Comparison of ENCODE assay signal across 28 cellular contexts in the genomic region with DNA sequence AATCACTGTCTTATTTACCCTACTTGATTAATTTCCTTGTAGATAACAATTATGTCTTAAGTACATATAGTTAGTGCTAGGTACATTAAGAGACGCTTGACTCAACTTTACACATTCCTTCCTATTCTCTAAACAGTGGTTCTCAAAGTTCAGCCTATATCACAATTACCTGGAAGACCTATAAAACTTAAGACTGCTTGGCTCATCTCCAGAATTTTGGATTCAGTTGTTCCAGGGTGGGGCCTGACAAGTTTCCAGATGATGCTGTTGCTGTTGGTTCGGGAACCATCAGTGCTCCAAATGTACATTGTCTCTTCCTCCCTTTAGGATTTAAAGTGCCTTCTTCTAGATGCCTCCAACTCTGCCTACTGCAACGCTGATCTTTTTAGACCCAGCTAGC. TPM values are rescaled to one million over a fixed set of nuclear protein-coding genes. Genes with fewer than 3 reads are reported as not detected.
DNase-seq lines count a peak whose midpoint lies in the region; ATAC-seq and TF ChIP-seq lines count a peak whose summit lies in the region.
"Had no signal": no experiment of that assay in that cellular context is flagged by ENCODE, and none has a peak within 500 bp of the region (broad histone marks: within the 10 kb centered on the region; RNA-seq: fewer than 3 reads in every experiment).

No MANE protein-coding gene starts in this region.

- no peak overlapping the region for H2BK5ac ChIP-seq in mesendoderm (ENCODE audit: low read length)

- H2AK5ac ChIP-seq in mesendoderm (ENCODE audit: low read length), result no peak overlapping the region

- H3K27ac ChIP-seq in SK-N-SH (ENCODE audit: low read depth in 2 of 2, low read length in 1 of 2) (no peak overlapping the region), SU-DHL-6 (ENCODE audit: low read depth, low read length) (no peak overlapping the region), mesendoderm (ENCODE audit: low read depth, low read length) (no peak overlapping the region)
- H3K27ac ChIP-seq: cardiac muscle cell, heart right ventricle, thoracic aorta had no signal

- no peak overlapping the region for H4K8ac ChIP-seq in mesendoderm (ENCODE audit: low read depth, low read length)

- H3K4me3 ChIP-seq in SK-N-SH (ENCODE audit: low read depth in 2 of 2, low read length in 1 of 2) (no peak overlapping the region), SU-DHL-6 (ENCODE audit: insufficient read depth, low read length, poor library complexity, severe bottlenecking) (no peak overlapping the region), mesendoderm (ENCODE audit: low read length) (no peak overlapping the region)
- H3K4me3 ChIP-seq: cardiac muscle cell, heart right ventricle, left lung, thoracic aorta had no signal

- H2BK15ac ChIP-seq in mesendoderm (replicated peaks; ENCODE audit: low read depth), result no peak overlapping the region

- TF ChIP-seq EP300 in SK-N-SH (IDR thresholded peaks at IDR 0.05; ENCODE audit: borderline replicate concordance in 1 of 2, low read depth in 1 of 2, low read length in 1 of 2), result no peak

- no peak overlapping the region for H3K18ac ChIP-seq in mesendoderm (ENCODE audit: low read length)

- H4K5ac ChIP-seq in mesendoderm (ENCODE audit: low read length), result no peak overlapping the region

- peaks cover 8% of the 10 kb centered on the region for H3K79me1 ChIP-seq in mesendoderm (ENCODE audit: low read length)

- H4K20me1 ChIP-seq in SK-N-SH (ENCODE audit: insufficient read depth) (peaks cover 77% of the 10 kb centered on the region), SU-DHL-6 (ENCODE audit: low read depth, low read length) (peaks cover 71% of the 10 kb centered on the region)

- TF ChIP-seq CTCF in SK-N-SH (IDR thresholded peaks at IDR 0.05), result no peak
- no peak for TF ChIP-seq CTCF in SU-DHL-6 (IDR thresholded peaks at IDR 0.05; ENCODE audit: insufficient read depth, low read length, poor library complexity, severe bottlenecking)

- peak overlapping the region; percentile 66 for H3K4me2 ChIP-seq in SK-N-SH
- peak overlapping the region; percentile 86 for H3K4me2 ChIP-seq in SU-DHL-6 (ENCODE audit: low read depth, low read length, poor library complexity, severe bottlenecking)
- no peak overlapping the region for H3K4me2 ChIP-seq in mesendoderm (ENCODE audit: low read length)

- no peak overlapping the region for H3K4ac ChIP-seq in mesendoderm (ENCODE audit: low read depth, low read length)

- no peaks in the 10 kb centered on the region for H3K9me3 ChIP-seq in SK-N-SH
- no peaks in the 10 kb centered on the region for H3K9me3 ChIP-seq in SU-DHL-6 (ENCODE audit: insufficient read depth, low read length)
- H3K9me3 ChIP-seq: heart right ventricle, left lung, spleen, thoracic aorta had no signal

- DNase-seq in SK-N-SH (no peak), mesendoderm (no peak), hypothalamus (lab: John Stamatoyannopoulos, UW) (no peak), NCI-H1694 treated with DMSO at 0.1 percent for 48 hours (lab: John Stamatoyannopoulos, UW) (no peak)
- DNase-seq: 8988T; activated CD4-positive, alpha-beta T cell treated with anti-CD3 and anti-CD28 coated beads for 4 hours; activated naive CD4-positive, alpha-beta T cell treated with Interleukin-2 at 50 U/mL for 16 hours; activated T-cell treated with anti-CD3 and anti-CD28 coated beads, Interleukin-2, amount 50 U/mL, for 48 hours; amniotic stem cell; COR-L47; H9; heart right ventricle; immature natural killer cell; left lung; midbrain; NCI-H1694; NCI-H526 treated with DMSO at 0.1 percent for 48 hours; SHP77; spleen; stimulated activated CD4-positive, alpha-beta T cell treated with anti-CD3 and anti-CD28 coated beads, Interleukin-4, amount 100 ng/mL, for 1 hour; stimulated activated naive CD4-positive, alpha-beta T cell; T-cell had no signal

- peaks cover 89% of the 10 kb centered on the region for H3K79me2 ChIP-seq in SK-N-SH (ENCODE audit: insufficient read depth)
- peaks cover 88% of the 10 kb centered on the region for H3K79me2 ChIP-seq in SU-DHL-6 (ENCODE audit: insufficient read depth, low read length)
- H3K79me2 ChIP-seq in mesendoderm (ENCODE audit: control insufficient read depth, insufficient read depth, low read length), result peaks cover 66% of the 10 kb centered on the region

- CTCF ChIA-PET in SK-N-SH (lab: Yijun Ruan, JAX), result interaction anchor here (1.0 kb wide), 2 partner anchors 52 to 126 kb away, joined by 3 to 4 read pairs; no protein-coding TSS in a partner anchor

- ATAC-seq in SK-N-SH treated with all-trans-retinoic acid at 6 μM for 48 hours, result no peak
- ATAC-seq in GM19023 (IDR thresholded peaks at IDR 0.05; ENCODE audit: unreplicated experiment), result no peak
- ATAC-seq in GM18502 (IDR thresholded peaks at IDR 0.05; ENCODE audit: poor library complexity, unreplicated experiment), result no peak
- ATAC-seq: heart right ventricle, left lung, T-cell had no signal

- 89% methylated on average over 3 of the region's 3 CpGs for WGBS in SK-N-SH (ENCODE audit: low lambda C conversion rate)
- WGBS in mesendoderm (ENCODE audit: extremely low coverage, insufficient coverage, low lambda C conversion rate), result no CpG with 5 or more reads among the region's 3 CpGs

- H3K9ac ChIP-seq in SK-N-SH (no peak overlapping the region), SU-DHL-6 (ENCODE audit: low read length) (peak overlapping the region; percentile 92; the same call in 1 of the 2 replicates), mesendoderm (ENCODE audit: low read length) (no peak overlapping the region)

- H3F3A ChIP-seq in SK-N-SH (replicated peaks; ENCODE audit: insufficient read depth) (peaks cover 29% of the 10 kb centered on the region), SU-DHL-6 (ENCODE audit: insufficient read depth) (peaks cover 11% of the 10 kb centered on the region)

- H3K9me2 ChIP-seq in SK-N-SH (no peaks in the 10 kb centered on the region), SU-DHL-6 (replicated peaks; ENCODE audit: insufficient read depth, low read length) (no peaks in the 10 kb centered on the region)

- H2BK120ac ChIP-seq in mesendoderm (ENCODE audit: low read depth, low read length), result no peak overlapping the region

- H3K23ac ChIP-seq in mesendoderm (ENCODE audit: low read length), result no peak overlapping the region

- no peaks in the 10 kb centered on the region for H3K27me3 ChIP-seq in SK-N-SH (ENCODE audit: insufficient read depth)
- H3K27me3 ChIP-seq in SU-DHL-6 (ENCODE audit: low read length), result no peaks in the 10 kb centered on the region
- H3K27me3 ChIP-seq in mesendoderm (ENCODE audit: insufficient read depth, low read length, poor library complexity), result no peaks in the 10 kb centered on the region
- H3K27me3 ChIP-seq: cardiac muscle cell, heart right ventricle, left lung, spleen had no signal

- peaks cover 17 to 42% of the 10 kb centered on the region in 2 experiments for H3K4me1 ChIP-seq in SK-N-SH (ENCODE audit: control insufficient read depth in 1 of 2, insufficient read depth in 2 of 2, low read depth in 1 of 2, low read length in 1 of 2)
- H3K4me1 ChIP-seq in mesendoderm (ENCODE audit: control insufficient read depth, low read depth, low read length), result peaks cover 21% of the 10 kb centered on the region

- H2AFZ ChIP-seq in SK-N-SH (ENCODE audit: low read depth) (no peak overlapping the region), SU-DHL-6 (ENCODE audit: low read depth, low read length, severe bottlenecking) (no peak overlapping the region)

- POLR2A ChIA-PET in SK-N-SH (lab: Yijun Ruan, JAX), result no interaction called here

- peak overlapping the region; percentile 27 for H3K56ac ChIP-seq in mesendoderm (ENCODE audit: low read length)

- no peak for TF ChIP-seq RAD21 in SK-N-SH (IDR thresholded peaks at IDR 0.05; ENCODE audit: low read length)

- peaks cover 8 to 9% of the 10 kb centered on the region in 2 experiments for H3K36me3 ChIP-seq in SK-N-SH (replicated peaks in 1 of 2; ENCODE audit: control insufficient read depth in 1 of 2, insufficient read depth in 2 of 2, low read length in 1 of 2)
- peaks cover 5% of the 10 kb centered on the region; the same call in 1 of the 2 replicates for H3K36me3 ChIP-seq in SU-DHL-6 (ENCODE audit: low read length)
- H3K36me3 ChIP-seq in mesendoderm (ENCODE audit: control insufficient read depth, insufficient read depth, low read length), result no peaks in the 10 kb centered on the region
- H3K36me3 ChIP-seq: cardiac muscle cell, left lung, spleen, thoracic aorta had no signal

TF ChIP-seq in SK-N-SH, 30 proteins besides CTCF, POLR2A, EP300 and RAD21 (continues in another document):
- no peak for TF ChIP-seq RFX5 (IDR thresholded peaks at IDR 0.05; ENCODE audit: low read length)
- TF ChIP-seq, protein P1, sequence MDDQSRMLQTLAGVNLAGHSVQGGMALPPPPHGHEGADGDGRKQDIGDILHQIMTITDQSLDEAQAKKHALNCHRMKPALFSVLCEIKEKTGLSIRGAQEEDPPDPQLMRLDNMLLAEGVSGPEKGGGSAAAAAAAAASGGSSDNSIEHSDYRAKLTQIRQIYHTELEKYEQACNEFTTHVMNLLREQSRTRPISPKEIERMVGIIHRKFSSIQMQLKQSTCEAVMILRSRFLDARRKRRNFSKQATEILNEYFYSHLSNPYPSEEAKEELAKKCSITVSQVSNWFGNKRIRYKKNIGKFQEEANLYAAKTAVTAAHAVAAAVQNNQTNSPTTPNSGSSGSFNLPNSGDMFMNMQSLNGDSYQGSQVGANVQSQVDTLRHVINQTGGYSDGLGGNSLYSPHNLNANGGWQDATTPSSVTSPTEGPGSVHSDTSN (IDR thresholded peaks at IDR 0.05), result no peak

TF ChIP-seq in SK-N-SH treated with all-trans-retinoic acid at 6 μM for 48 hours, 23 proteins besides CTCF, POLR2A, EP300 and RAD21 (continues in another document):
- TF ChIP-seq RARB (CRISPR knock-in tag; IDR thresholded peaks at IDR 0.05) (no peak), ZFP3 (CRISPR knock-in tag; IDR thresholded peaks at IDR 0.05) (no peak), ZFP30 (CRISPR knock-in tag; IDR thresholded peaks at IDR 0.05) (no peak), ZNF565 (CRISPR knock-in tag; conservative IDR thresholded peaks at IDR 0.05; ENCODE audit: low read depth) (no peak), ZNF8 (CRISPR knock-in tag; IDR thresholded peaks at IDR 0.05) (no peak), ZC3H10 (CRISPR knock-in tag; IDR thresholded peaks at IDR 0.05) (no peak)

RNA-seq across cellular contexts. Expression of a gene that starts 4.0 kb away (rescaled TPM):
- 12.0 and 13.8 TPM in 2 replicates for polyA plus RNA-seq in SK-N-SH (2012; rRNA removed)
- polyA plus RNA-seq in SK-N-SH (2012; cell fraction: cytosol; rRNA removed), result 27.6 and 31.0 TPM in 2 replicates
- polyA plus RNA-seq in SK-N-SH (2012; cell fraction: nucleus; rRNA removed), result 5.6 and 12.8 TPM in 2 replicates
- polyA plus RNA-seq in mesendoderm (2013, experiment 1 of 2), result 42.4 TPM
- 42.0 TPM for polyA plus RNA-seq in mesendoderm (2013, experiment 2 of 2)
